ENCODE assay signal across 20 cellular contexts in genomic region chr6:14791525-14791924, GRCh38.
DNase-seq lines count a peak whose midpoint lies in the region; ATAC-seq and TF ChIP-seq lines count a peak whose summit lies in the region.
"Had no signal": no experiment of that assay in that cellular context is flagged by ENCODE, and none has a peak within 500 bp of the region (broad histone marks: within the 10 kb centered on the region; RNA-seq: fewer than 3 reads in every experiment).

No MANE protein-coding gene starts in this region.

- H3K79me2 ChIP-seq in PC-9 (ENCODE audit: low read depth) = no peaks in the 10 kb centered on the region

- H3K27ac Mint-ChIP-seq in CD4-positive, alpha-beta memory T cell = no peak overlapping the region
- H3K27ac Mint-ChIP-seq: activated naive CD4-positive, alpha-beta T cell treated with anti-CD3 and anti-CD28 coated beads, Interleukin-2, amount 50 U/mL, for 24 hours; CD8-positive, alpha-beta T cell had no signal

- peaks cover 3 to 5% of the 10 kb centered on the region in 2 donors for H3K27me3 Mint-ChIP-seq in CD4-positive, alpha-beta memory T cell
- H3K27me3 Mint-ChIP-seq: activated naive CD4-positive, alpha-beta T cell treated with anti-CD3 and anti-CD28 coated beads, Interleukin-2, amount 50 U/mL, for 24 hours; central memory CD8-positive, alpha-beta T cell had no signal

- H4K20me1 ChIP-seq in PC-9 (ENCODE audit: insufficient read depth) = no peaks in the 10 kb centered on the region

- peak overlapping the region; percentile 74 for H3K9ac ChIP-seq in SK-N-MC (ENCODE audit: insufficient read length)

- no peaks in the 10 kb centered on the region for H3K9me3 ChIP-seq in AG04450 (ENCODE audit: control insufficient read depth, insufficient read depth, low read length)
- no peaks in the 10 kb centered on the region for H3K9me3 ChIP-seq in SK-N-MC (ENCODE audit: low read depth, low read length)
- H3K9me3 ChIP-seq in PC-9 (ENCODE audit: insufficient read depth, low read depth) = no peaks in the 10 kb centered on the region
- H3K9me3 ChIP-seq in CD4-positive, alpha-beta memory T cell (ENCODE audit: control insufficient read depth in 1 of 2, low read length in 2 of 2) = no peaks in the 10 kb centered on the region
- H3K9me3 ChIP-seq: gastrocnemius medialis, left ventricle myocardium inferior, mucosa of descending colon, suprapubic skin had no signal

- intact Hi-C loops in PC-9 (cut with micrococcal nuclease; ENCODE audit: unreplicated experiment) = no loop called here
- intact Hi-C loops in CD4-positive, alpha-beta memory T cell (cut with micrococcal nuclease) = no loop called here

- CTCF ChIA-PET in AG04450 (lab: Charles Lee) (interaction anchor here (1.5 to 1.6 kb wide), 2 partner anchors 81 to 580 kb away, joined by 4 read pairs; no protein-coding TSS in a partner anchor), PC-9 (lab: Charles Lee) (no interaction called here)
- CTCF ChIA-PET in CD4-positive, alpha-beta memory T cell (lab: Charles Lee; ENCODE audit: partially characterized antibody) = no interaction called here

- no peaks in the 10 kb centered on the region for H3K36me3 Mint-ChIP-seq in CD4-positive, alpha-beta memory T cell
- H3K36me3 Mint-ChIP-seq: activated naive CD4-positive, alpha-beta T cell treated with anti-CD3 and anti-CD28 coated beads, Interleukin-2, amount 50 U/mL, for 24 hours; CD8-positive, alpha-beta T cell had no signal

- H2AFZ ChIP-seq in PC-9 = no peak overlapping the region

- POLR2A ChIA-PET in AG04450 (lab: Yijun Ruan, JAX) = no interaction called here
- POLR2A ChIA-PET in PC-9 (lab: Charles Lee; ENCODE audit: unreplicated experiment) = no interaction called here
- POLR2A ChIA-PET in CD4-positive, alpha-beta memory T cell (lab: Charles Lee; ENCODE audit: partially characterized antibody) = no interaction called here

- H3K27me3 ChIP-seq in AG04450 (ENCODE audit: control insufficient read depth, insufficient read depth, low read length) = no peaks in the 10 kb centered on the region
- H3K27me3 ChIP-seq in foreskin keratinocyte = no peaks in the 10 kb centered on the region
- no peaks in the 10 kb centered on the region for H3K27me3 ChIP-seq in PC-9 (ENCODE audit: insufficient read depth, low read depth)
- H3K27me3 ChIP-seq in CD4-positive, alpha-beta memory T cell (ENCODE audit: insufficient read depth, low read length) = no peaks in the 10 kb centered on the region
- H3K27me3 ChIP-seq: gastrocnemius medialis, suprapubic skin had no signal

- H3K4me3 ChIP-seq in AG04450 (ENCODE audit: low read depth, low read length) (no peak overlapping the region), SK-N-MC (peak overlapping the region; percentile 63), PC-9 (no peak overlapping the region)
- no peak overlapping the region for H3K4me3 ChIP-seq in CD4-positive, alpha-beta memory T cell (ENCODE audit: low read length in 2 of 2)
- H3K4me3 ChIP-seq: dorsolateral prefrontal cortex, gastrocnemius medialis, left ventricle myocardium inferior, mucosa of descending colon, suprapubic skin had no signal

- no peak for TF ChIP-seq CTCF in AG04450 (IDR thresholded peaks at IDR 0.05; ENCODE audit: low read depth, low read length)
- no peak for TF ChIP-seq CTCF in foreskin keratinocyte (conservative IDR thresholded peaks at IDR 0.05)
- TF ChIP-seq CTCF in PC-9 (conservative IDR thresholded peaks at IDR 0.05) = no peak

- no peaks in the 10 kb centered on the region; the same call in 1 of the 2 replicates for H3F3A ChIP-seq in PC-9 (ENCODE audit: insufficient read depth, low read depth)

- no peaks in the 10 kb centered on the region for H3K9me2 ChIP-seq in PC-9 (ENCODE audit: insufficient read depth)

- H3K4me1 ChIP-seq in foreskin keratinocyte (no peaks in the 10 kb centered on the region), PC-9 (replicated peaks; ENCODE audit: insufficient read depth) (no peaks in the 10 kb centered on the region)
- H3K4me1 ChIP-seq in CD4-positive, alpha-beta memory T cell (ENCODE audit: insufficient read depth, low read length) = no peaks in the 10 kb centered on the region
- H3K4me1 ChIP-seq: gastrocnemius medialis, left ventricle myocardium inferior, suprapubic skin had no signal

- no TSS peak for BruUV-seq in PC-9 (replicated peaks; lab: Mats Ljungman, UMichigan)

- peak; percentile 29 for DNase-seq in AG04450 (ENCODE audit: low read depth, low spot score)
- DNase-seq in ELR (ENCODE audit: low read depth) = peak; percentile 82
- peak; percentile 66 for DNase-seq in SK-N-MC (ENCODE audit: low read depth, low spot score)
- DNase-seq in foreskin keratinocyte = peak; percentile 28 to 59
- DNase-seq in PC-9 = no peak
- no peak for DNase-seq in NCI-H146 (lab: John Stamatoyannopoulos, UW)
- DNase-seq in CD4-positive, alpha-beta memory T cell = no peak
- DNase-seq: activated CD4-positive, alpha-beta T cell treated with anti-CD3 and anti-CD28 coated beads for 4 hours; CD8-positive, alpha-beta T cell; dorsolateral prefrontal cortex; gastrocnemius medialis; hippocampal formation; left ventricle myocardium inferior; NCI-H1417 treated with DMSO at 0.1 percent for 48 hours; posterior cingulate gyrus had no signal

- ATAC-seq in foreskin keratinocyte = peak; percentile 68
- ATAC-seq: CD8-positive, alpha-beta T cell; gastrocnemius medialis had no signal

- peaks cover 0 to 1% (median 0%) of the 10 kb centered on the region in 8 donors for H3K9me3 Mint-ChIP-seq in CD4-positive, alpha-beta memory T cell
- H3K9me3 Mint-ChIP-seq: activated naive CD4-positive, alpha-beta T cell treated with anti-CD3 and anti-CD28 coated beads, Interleukin-2, amount 50 U/mL, for 24 hours; CD8-positive, alpha-beta T cell; central memory CD8-positive, alpha-beta T cell had no signal

- H3K36me3 ChIP-seq in SK-N-MC (ENCODE audit: insufficient read depth, low read length) (no peaks in the 10 kb centered on the region), PC-9 (ENCODE audit: low read depth) (no peaks in the 10 kb centered on the region)
- no peaks in the 10 kb centered on the region for H3K36me3 ChIP-seq in CD4-positive, alpha-beta memory T cell (ENCODE audit: insufficient read depth, low read length)
- H3K36me3 ChIP-seq: gastrocnemius medialis, left ventricle myocardium inferior, suprapubic skin had no signal

- no peak overlapping the region for H3K4me2 ChIP-seq in PC-9

- H3K4me1 Mint-ChIP-seq in CD4-positive, alpha-beta memory T cell = peaks cover 0 to 3% (median 3%) of the 10 kb centered on the region in 4 donors
- H3K4me1 Mint-ChIP-seq: central memory CD8-positive, alpha-beta T cell had no signal

- H3K4me3 Mint-ChIP-seq in CD4-positive, alpha-beta memory T cell = no peak overlapping the region
- H3K4me3 Mint-ChIP-seq: activated naive CD4-positive, alpha-beta T cell treated with anti-CD3 and anti-CD28 coated beads, Interleukin-2, amount 50 U/mL, for 24 hours; CD8-positive, alpha-beta T cell; central memory CD8-positive, alpha-beta T cell had no signal

- H3K27ac ChIP-seq in AG04450 (ENCODE audit: low read depth, low read length) (no peak overlapping the region), SK-N-MC (peak overlapping the region; percentile 99), foreskin keratinocyte (no peak overlapping the region), PC-9 (no peak overlapping the region)
- no peak overlapping the region for H3K27ac ChIP-seq in CD4-positive, alpha-beta memory T cell (ENCODE audit: low read depth, low read length)
- H3K27ac ChIP-seq: dorsolateral prefrontal cortex, gastrocnemius medialis, HL-60, left ventricle myocardium inferior, suprapubic skin had no signal

Comparison
In these comparisons a context has a peak if more than half of its experiments do, and no peak if none do; other contexts are left out.
1. DNase-seq: peak in AG04450 (single experiment), ELR (single experiment), SK-N-MC (single experiment) and foreskin keratinocyte (2 of 2); none in PC-9 (0 of 2), NCI-H146 (single experiment) and CD4-positive, alpha-beta memory T cell (0 of 5).